1 cellular context compared by ENCODE assay signal in the genomic region with DNA sequence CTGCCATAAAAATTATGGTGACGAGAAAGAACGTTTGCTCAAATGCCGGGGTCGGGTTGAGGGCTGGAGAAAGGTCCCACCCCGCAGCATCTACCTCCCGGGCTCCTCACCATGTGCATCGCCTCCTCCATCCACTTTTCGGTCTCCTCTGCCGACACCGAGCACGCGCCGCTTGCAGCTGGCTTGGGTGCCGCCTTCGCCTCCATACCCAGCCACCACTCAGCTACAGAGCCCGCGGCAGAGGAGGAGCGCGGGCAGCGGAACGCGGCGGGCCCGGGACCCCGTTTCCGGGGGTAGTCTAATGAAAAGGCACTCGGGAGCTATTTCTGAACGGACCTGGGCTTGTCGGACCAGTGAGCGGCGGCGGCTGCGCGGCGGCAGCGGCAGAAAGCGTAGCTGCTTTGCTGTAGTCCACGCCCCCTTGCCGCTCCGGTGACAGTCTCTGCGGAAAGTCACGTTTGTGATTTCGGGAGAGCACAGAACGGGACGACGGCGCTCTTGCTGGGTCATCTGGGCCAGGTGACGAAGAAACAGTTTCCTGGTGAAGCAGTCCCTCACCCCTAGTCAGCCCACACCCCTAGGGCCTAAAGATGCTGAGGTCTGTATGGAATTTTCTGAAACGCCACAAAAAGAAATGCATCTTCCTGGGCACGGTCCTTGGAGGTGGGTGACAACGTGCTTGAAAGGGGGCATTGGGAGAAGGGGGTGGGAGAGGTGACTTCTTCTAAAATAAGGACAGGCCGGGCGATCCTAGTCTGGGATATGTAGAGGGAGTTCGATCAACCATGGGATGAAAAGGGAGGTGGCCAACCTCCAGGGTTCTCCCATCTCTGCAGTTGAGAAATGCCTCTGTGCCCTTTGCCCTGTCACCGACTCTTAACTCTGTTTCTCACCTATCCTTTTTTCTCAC.
A peak's percentile ranks its signal among the peaks of the same experiment; 100 is the strongest.
TF ChIP-seq lines count a peak whose summit lies in the region.

ADAT2 (minus strand) TSS at position 243 of the 910 bp plus-strand sequence; CDS start at position 206, 37 bp downstream.
PEX3 (plus strand) TSS at position 353 of the 910 bp plus-strand sequence; CDS start at position 591, 238 bp downstream.

TF ChIP-seq in A549, 52 proteins besides CTCF, POLR2A, EP300 and RAD21 (continued from another document):
- TF ChIP-seq, protein P1, sequence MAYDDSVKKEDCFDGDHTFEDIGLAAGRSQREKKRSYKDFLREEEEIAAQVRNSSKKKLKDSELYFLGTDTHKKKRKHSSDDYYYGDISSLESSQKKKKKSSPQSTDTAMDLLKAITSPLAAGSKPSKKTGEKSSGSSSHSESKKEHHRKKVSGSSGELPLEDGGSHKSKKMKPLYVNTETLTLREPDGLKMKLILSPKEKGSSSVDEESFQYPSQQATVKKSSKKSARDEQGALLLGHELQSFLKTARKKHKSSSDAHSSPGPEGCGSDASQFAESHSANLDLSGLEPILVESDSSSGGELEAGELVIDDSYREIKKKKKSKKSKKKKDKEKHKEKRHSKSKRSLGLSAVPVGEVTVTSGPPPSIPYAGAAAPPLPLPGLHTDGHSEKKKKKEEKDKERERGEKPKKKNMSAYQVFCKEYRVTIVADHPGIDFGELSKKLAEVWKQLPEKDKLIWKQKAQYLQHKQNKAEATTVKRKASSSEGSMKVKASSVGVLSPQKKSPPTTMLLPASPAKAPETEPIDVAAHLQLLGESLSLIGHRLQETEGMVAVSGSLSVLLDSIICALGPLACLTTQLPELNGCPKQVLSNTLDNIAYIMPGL (CRISPR knock-in tag; IDR thresholded peaks at IDR 0.05; ENCODE audit: borderline replicate concordance), result no peak
- TF ChIP-seq MAFK (IDR thresholded peaks at IDR 0.05; ENCODE audit: partially characterized antibody) (no peak), MAZ (IDR thresholded peaks at IDR 0.05; ENCODE audit: borderline replicate concordance, low read depth, low read length) (peak; percentile 38; the same call in 1 of the 2 replicates), JUN (IDR thresholded peaks at IDR 0.05) (peak in 1 of 2 experiments; percentile 72; a peak in 2 of 5 replicates), CHD2 (IDR thresholded peaks at IDR 0.05; ENCODE audit: low read length, partially characterized antibody) (no peak), EHF (CRISPR knock-in tag; IDR thresholded peaks at IDR 0.05) (no peak), NR3C1 (IDR thresholded peaks at IDR 0.05) (no peak), NFE2L2 (conservative IDR thresholded peaks at IDR 0.05; ENCODE audit: low read length) (no peak), HES2 (IDR thresholded peaks at IDR 0.05) (no peak), FOSL2 (IDR thresholded peaks at IDR 0.05) (no peak), FOSL2 (CRISPR knock-in tag; IDR thresholded peaks at IDR 0.05) (peak; percentile 46), HEYL (CRISPR knock-in tag; IDR thresholded peaks at IDR 0.05) (no peak), RARB (CRISPR knock-in tag; IDR thresholded peaks at IDR 0.05) (no peak), MAX (IDR thresholded peaks at IDR 0.05) (peak; percentile 72), BHLHE40 (IDR thresholded peaks at IDR 0.05; ENCODE audit: low read depth, low read length) (0 out of 2 replicates have a peak, but pooled peaks have one; percentile 39), ZSCAN20 (CRISPR knock-in tag; IDR thresholded peaks at IDR 0.05) (no peak), KDM5A (IDR thresholded peaks at IDR 0.05) (peak; percentile 88), RCOR1 (IDR thresholded peaks at IDR 0.05; ENCODE audit: low read depth, low read length) (no peak), HOXA7 (CRISPR knock-in tag; IDR thresholded peaks at IDR 0.05) (no peak), CHD4 (IDR thresholded peaks at IDR 0.05; ENCODE audit: borderline replicate concordance) (no peak), SMC3 (IDR thresholded peaks at IDR 0.05) (0 out of 3 replicates have a peak, but pooled peaks have one; percentile 14), FOSB (CRISPR knock-in tag; IDR thresholded peaks at IDR 0.05) (no peak), PHF8 (IDR thresholded peaks at IDR 0.05; ENCODE audit: borderline replicate concordance, low read depth) (peak; percentile 26; the same call in 1 of the 2 replicates), POLR2AphosphoS2 (conservative IDR thresholded peaks at IDR 0.05; ENCODE audit: low read length) (no peak), KDM1A (IDR thresholded peaks at IDR 0.05; ENCODE audit: low read depth) (no peak), HOXB5 (CRISPR knock-in tag; IDR thresholded peaks at IDR 0.05) (0 out of 2 replicates have a peak, but pooled peaks have one; percentile 51), HDAC2 (IDR thresholded peaks at IDR 0.05) (no peak), ZNF302 (CRISPR knock-in tag; IDR thresholded peaks at IDR 0.05) (no peak), TP53 (CRISPR knock-in tag; IDR thresholded peaks at IDR 0.05) (no peak), SREBF2 (IDR thresholded peaks at IDR 0.05) (no peak)
- TF ChIP-seq, protein P2, sequence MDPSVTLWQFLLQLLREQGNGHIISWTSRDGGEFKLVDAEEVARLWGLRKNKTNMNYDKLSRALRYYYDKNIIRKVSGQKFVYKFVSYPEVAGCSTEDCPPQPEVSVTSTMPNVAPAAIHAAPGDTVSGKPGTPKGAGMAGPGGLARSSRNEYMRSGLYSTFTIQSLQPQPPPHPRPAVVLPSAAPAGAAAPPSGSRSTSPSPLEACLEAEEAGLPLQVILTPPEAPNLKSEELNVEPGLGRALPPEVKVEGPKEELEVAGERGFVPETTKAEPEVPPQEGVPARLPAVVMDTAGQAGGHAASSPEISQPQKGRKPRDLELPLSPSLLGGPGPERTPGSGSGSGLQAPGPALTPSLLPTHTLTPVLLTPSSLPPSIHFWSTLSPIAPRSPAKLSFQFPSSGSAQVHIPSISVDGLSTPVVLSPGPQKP (IDR thresholded peaks at IDR 0.05; ENCODE audit: low read depth, low read length), result no peak
